In genomic region chr6:41920921-41921711, GRCh38 we compare ENCODE assay signal across 8 cellular contexts. TPM values are rescaled to one million over a fixed set of nuclear protein-coding genes. Genes with fewer than 3 reads are reported as not detected.
DNase-seq lines count a peak whose midpoint lies in the region; ATAC-seq and TF ChIP-seq lines count a peak whose summit lies in the region.

BYSL (plus strand) TSS chr6:41921499; CDS start chr6:41921563, 64 bp downstream.
MED20 (minus strand) TSS chr6:41921139; CDS start chr6:41921018, 121 bp downstream.

- H3K9me3 Mint-ChIP-seq in activated naive CD4-positive, alpha-beta T cell treated with anti-CD3 and anti-CD28 coated beads, Interleukin-2, amount 50 U/mL, for 72 hours: no peaks in the 10 kb centered on the region

- WGBS in thymus: under 1% methylated on average over 55 of the region's 55 CpGs

- H3K27me3 ChIP-seq in osteoblast (ENCODE audit: insufficient read depth, low read length) (no peaks in the 10 kb centered on the region), thymus (ENCODE audit: control insufficient read depth, insufficient read depth) (no peaks in the 10 kb centered on the region)

- peaks cover 74% of the 10 kb centered on the region for H3K79me2 ChIP-seq in osteoblast (ENCODE audit: insufficient read depth, low read length)

- DNase-seq in NCI-H1092 (lab: John Stamatoyannopoulos, UW) (peak; percentile 70), glomerular visceral epithelial cell (ENCODE audit: extremely low spot score) (peak; percentile 98), osteoblast (ENCODE audit: insufficient read length, low spot score, missing footprints) (peak; percentile 98)
- peak; percentile 95 to 98 for DNase-seq in activated naive CD4-positive, alpha-beta T cell treated with anti-CD3 and anti-CD28 coated beads, Interleukin-2, amount 50 U/mL, for 72 hours (ENCODE audit: low spot score in 2 of 2)

- peak within 1 kb of the TSS; percentile 98 for H2AFZ ChIP-seq in osteoblast (ENCODE audit: low read length)

- H3K36me3 ChIP-seq in osteoblast (ENCODE audit: insufficient read depth, low read length): peaks cover 21% of the 10 kb centered on the region
- peaks cover 7% of the 10 kb centered on the region for H3K36me3 ChIP-seq in thymus (ENCODE audit: control insufficient read depth, insufficient read depth)

- peak within 1 kb of the TSS; percentile 94 for H3K4me3 ChIP-seq in osteoblast (ENCODE audit: insufficient read depth, low read length)
- peak within 1 kb of the TSS; percentile 86 for H3K4me3 ChIP-seq in thymus (ENCODE audit: low read length)

- H3K4me2 ChIP-seq in osteoblast (ENCODE audit: insufficient read depth, low read length): peak within 1 kb of the TSS; percentile 99

- H3K9me3 ChIP-seq in osteoblast (ENCODE audit: low read depth, low read length) (no peaks in the 10 kb centered on the region), thymus (ENCODE audit: control insufficient read depth) (no peaks in the 10 kb centered on the region)

- H3K4me1 ChIP-seq in osteoblast (ENCODE audit: insufficient read depth, low read length) (peaks cover 44% of the 10 kb centered on the region), thymus (ENCODE audit: control insufficient read depth, insufficient read depth, low read length) (peaks cover 22% of the 10 kb centered on the region)

- peaks cover 15% of the 10 kb centered on the region for H4K20me1 ChIP-seq in osteoblast (ENCODE audit: insufficient read depth, low read length)

- TF ChIP-seq CTCF in GM12801 (IDR thresholded peaks at IDR 0.05; ENCODE audit: extremely low read depth, insufficient read length) (peak; percentile 11), osteoblast (IDR thresholded peaks at IDR 0.05; ENCODE audit: extremely low read depth, low read depth, low read length) (peak; percentile 99)

- peaks cover 41 to 48% of the 10 kb centered on the region in 2 donors for H3K36me3 Mint-ChIP-seq in activated naive CD4-positive, alpha-beta T cell treated with anti-CD3 and anti-CD28 coated beads, Interleukin-2, amount 50 U/mL, for 72 hours

- H3K27ac Mint-ChIP-seq in activated naive CD4-positive, alpha-beta T cell treated with anti-CD3 and anti-CD28 coated beads, Interleukin-2, amount 50 U/mL, for 72 hours: peak within 1 kb of the TSS; percentile 93 to 98

- H3K27ac ChIP-seq in osteoblast (ENCODE audit: low read depth, low read length): peak within 1 kb of the TSS; percentile 99
- H3K27ac ChIP-seq in thymus (ENCODE audit: low read depth): peak within 1 kb of the TSS; percentile 92

- peak; percentile 87 for ATAC-seq in HG02610 (IDR thresholded peaks at IDR 0.05; ENCODE audit: unreplicated experiment)
- ATAC-seq in SK-N-SH treated with all-trans-retinoic acid at 6 μM for 48 hours: peak; percentile 86
- ATAC-seq in activated naive CD4-positive, alpha-beta T cell treated with anti-CD3 and anti-CD28 coated beads, Interleukin-2, amount 50 U/mL, for 72 hours: peak; percentile 90

TF ChIP-seq in SK-N-SH treated with all-trans-retinoic acid at 6 μM for 48 hours, 23 proteins besides CTCF, POLR2A, EP300 and RAD21:
- TF ChIP-seq SNAI2 (CRISPR knock-in tag; IDR thresholded peaks at IDR 0.05) (no peak), CREB5 (CRISPR knock-in tag; IDR thresholded peaks at IDR 0.05; ENCODE audit: low read depth) (no peak), ZNF8 (CRISPR knock-in tag; IDR thresholded peaks at IDR 0.05) (no peak), ESRRG (CRISPR knock-in tag; IDR thresholded peaks at IDR 0.05) (no peak), TOX (CRISPR knock-in tag; IDR thresholded peaks at IDR 0.05; ENCODE audit: borderline replicate concordance) (no peak), POU6F1 (CRISPR knock-in tag; IDR thresholded peaks at IDR 0.05; ENCODE audit: borderline replicate concordance, low read depth) (no peak), ZNF70 (CRISPR knock-in tag; IDR thresholded peaks at IDR 0.05) (no peak), TCF4 (CRISPR knock-in tag; IDR thresholded peaks at IDR 0.05; ENCODE audit: borderline replicate concordance) (no peak)

RNA-seq across cellular contexts. Expression of gene BYSL, which starts in this region (rescaled TPM):
- total RNA-seq in activated naive CD4-positive, alpha-beta T cell treated with anti-CD3 and anti-CD28 coated beads, Interleukin-2, amount 50 U/mL, for 72 hours: 10 to 100 TPM; 38.1 to 47.6 TPM
- 11.6 and 11.8 TPM in 2 replicates for total RNA-seq in osteoblast
- polyA plus RNA-seq in thymus: 7.8 TPM

RNA-seq across cellular contexts. Expression of gene MED20, which starts in this region (rescaled TPM):
- total RNA-seq in activated naive CD4-positive, alpha-beta T cell treated with anti-CD3 and anti-CD28 coated beads, Interleukin-2, amount 50 U/mL, for 72 hours: 10 to 100 TPM; 18.5 to 24.2 TPM
- total RNA-seq in osteoblast: 27.4 and 30.8 TPM in 2 replicates
- 7.9 TPM for polyA plus RNA-seq in thymus

Comparison
In these comparisons a context has a peak if more than half of its experiments do, and no peak if none do; other contexts are left out.
1. Peak in every context shown above with its lines: DNase-seq, ATAC-seq, H3K4me3 ChIP-seq and H3K27ac ChIP-seq.